In the genomic region with DNA sequence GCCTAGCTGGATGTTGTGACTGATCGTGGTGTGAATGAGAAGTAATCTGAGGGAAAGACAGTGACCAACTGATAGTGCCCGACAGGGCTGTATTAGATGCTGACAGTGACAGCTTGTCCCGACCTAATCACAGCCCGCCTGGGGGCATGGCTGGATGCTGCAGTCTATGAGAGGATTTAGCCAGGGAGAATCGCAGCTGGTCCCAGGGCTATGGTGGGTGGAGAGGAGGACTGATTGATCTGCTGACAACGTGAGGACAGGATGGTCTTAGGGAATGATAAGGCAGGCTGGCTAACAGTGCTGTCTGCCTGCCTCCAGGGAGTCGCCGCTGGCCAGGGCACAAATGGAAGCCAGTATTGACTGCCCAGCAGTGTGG, we compare ENCODE assay signal across 8 cellular contexts.
DNase-seq lines count a peak whose midpoint lies in the region; ATAC-seq and TF ChIP-seq lines count a peak whose summit lies in the region.

No MANE protein-coding gene starts in this region.

- TF ChIP-seq CTCF in GM12865 (IDR thresholded peaks at IDR 0.05; ENCODE audit: insufficient read depth, low read depth, low read length, missing control alignments) (no peak), LNCaP clone FGC (IDR thresholded peaks at IDR 0.05; ENCODE audit: control insufficient read depth, extremely low read depth, insufficient read depth) (no peak), choroid plexus epithelial cell (conservative IDR thresholded peaks at IDR 0.05; ENCODE audit: low read depth, low read length) (no peak)

- H3K4me1 ChIP-seq in mucosa of rectum (ENCODE audit: control insufficient read depth in 2 of 2, insufficient read depth in 2 of 2, low read length in 2 of 2): peaks cover 0 to 8% of the 10 kb centered on the region in 2 donors

- H3K9ac ChIP-seq in mucosa of rectum (ENCODE audit: low read depth in 1 of 2, low read length in 2 of 2): peak overlapping the region; percentile 78 to 90

- H3K27ac ChIP-seq in mucosa of rectum (ENCODE audit: low read depth in 2 of 2, low read length in 2 of 2): peak overlapping the region; percentile 82 to 86

- peak overlapping the region; percentile 53 for H3K4me3 ChIP-seq in GM12865 (ENCODE audit: low read depth, low read length)
- H3K4me3 ChIP-seq in LNCaP clone FGC (ENCODE audit: low read depth, low read length): peak overlapping the region; percentile 77
- H3K4me3 ChIP-seq in choroid plexus epithelial cell (ENCODE audit: low read depth, low read length): peak overlapping the region; percentile 65
- H3K4me3 ChIP-seq in mucosa of rectum (ENCODE audit: low read length in 2 of 2): peak overlapping the region; percentile 77 to 81

- DNase-seq in GM12865 (ENCODE audit: low read depth) (no peak), LNCaP clone FGC (ENCODE audit: low read depth) (no peak), choroid plexus epithelial cell (ENCODE audit: low read depth) (no peak), NOMO-1 treated with dmso at 0.1 percent for 144 hours (lab: John Stamatoyannopoulos, UW; ENCODE audit: unreplicated experiment) (no peak)

- no peaks in the 10 kb centered on the region for H3K27me3 ChIP-seq in mucosa of rectum (ENCODE audit: control insufficient read depth in 2 of 2, insufficient read depth in 2 of 2, low read length in 2 of 2)

- ATAC-seq in HG03521 (IDR thresholded peaks at IDR 0.05; ENCODE audit: unreplicated experiment) (no peak), HG03108 (IDR thresholded peaks at IDR 0.05; ENCODE audit: unreplicated experiment) (no peak), GM19467 (IDR thresholded peaks at IDR 0.05; ENCODE audit: unreplicated experiment) (no peak)

- H3K36me3 ChIP-seq in mucosa of rectum (ENCODE audit: control insufficient read depth in 2 of 2, insufficient read depth in 2 of 2, low read length in 2 of 2): peaks cover 0 to 10% of the 10 kb centered on the region in 2 donors

- no peaks in the 10 kb centered on the region for H3K9me3 ChIP-seq in mucosa of rectum (ENCODE audit: control insufficient read depth in 2 of 2, low read length in 2 of 2)
